10 cellular contexts compared by ENCODE assay signal in the genomic region with DNA sequence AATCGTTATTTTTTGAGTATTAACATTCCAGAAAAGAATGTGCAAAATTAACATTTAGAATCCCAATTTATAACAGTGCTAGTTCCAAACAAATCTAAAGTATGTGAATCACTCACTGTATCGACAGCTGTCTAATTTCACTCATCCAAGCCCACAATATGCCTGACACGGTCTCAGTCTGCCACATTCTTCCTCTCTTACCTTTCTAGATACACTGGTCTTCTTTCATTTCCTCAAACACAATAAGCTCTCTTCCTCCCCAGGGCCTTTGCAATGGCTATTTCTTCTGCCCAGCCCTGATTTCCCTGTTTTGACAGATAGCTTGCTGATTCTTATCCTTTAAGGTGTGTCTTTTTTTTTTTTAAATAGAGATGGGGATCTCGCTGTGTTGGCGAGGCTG. TPM values are rescaled to one million over a fixed set of nuclear protein-coding genes. Genes with fewer than 3 reads are reported as not detected.
DNase-seq lines count a peak whose midpoint lies in the region; ATAC-seq and TF ChIP-seq lines count a peak whose summit lies in the region.
"Had no signal": no experiment of that assay in that cellular context is flagged by ENCODE, and none has a peak within 500 bp of the region (broad histone marks: within the 10 kb centered on the region; RNA-seq: fewer than 3 reads in every experiment).

No MANE protein-coding gene starts in this region.

- H3K27ac ChIP-seq in adrenal gland (peak overlapping the region in 3 of 5 donors; percentile 51 to 75 (median 69)), left lung (no peak overlapping the region), ascending aorta (no peak overlapping the region)

- intact Hi-C loops in adrenal gland (cut with DNase I) = no loop called here
- intact Hi-C loops in left lung (cut with DNase I) = no loop called here
- intact Hi-C loops in ascending aorta (cut with DNase I) = no loop called here
- intact Hi-C loops in sciatic nerve (cut with DNase I) = no loop called here

- DNase-seq in GM10248 (ENCODE audit: extremely low spot score) (peak; percentile 32), adrenal gland (no peak), dermis blood vessel endothelial cell (no peak), left lung (no peak), ascending aorta (ENCODE audit: low spot score in 2 of 2) (no peak), sciatic nerve (ENCODE audit: low spot score) (no peak)
- DNase-seq: activated T-cell treated with anti-CD3 and anti-CD28 coated beads for 4 hours; effector memory CD4-positive, alpha-beta T cell had no signal

- H3K27me3 ChIP-seq in adrenal gland = no peaks in the 10 kb centered on the region
- H3K27me3 ChIP-seq in left lung = no peaks in the 10 kb centered on the region
- H3K27me3 ChIP-seq in ascending aorta = no peaks in the 10 kb centered on the region

- H3K36me3 ChIP-seq in adrenal gland (replicated peaks in 1 of 2) (peaks cover 0 to 12% of the 10 kb centered on the region in 2 donors), left lung (peaks cover 0 to 19% of the 10 kb centered on the region in 2 donors), ascending aorta (peaks cover 3 to 11% of the 10 kb centered on the region in 2 donors)

- WGBS in adrenal gland, 4 donors = 55 to 70% (median 65%) methylated on average over 5 of the region's 5 CpGs

- TF ChIP-seq POLR2A in adrenal gland (IDR thresholded peaks at IDR 0.05) = no peak

- H3K9me3 ChIP-seq in adrenal gland (replicated peaks in 1 of 3) (no peaks in the 10 kb centered on the region), left lung (no peaks in the 10 kb centered on the region), ascending aorta (no peaks in the 10 kb centered on the region)

- H3K4me3 ChIP-seq in adrenal gland (no peak overlapping the region), left lung (no peak overlapping the region), ascending aorta (no peak overlapping the region)

- POLR2A ChIA-PET in GM10248 (lab: Yijun Ruan, JAX) = no interaction called here

- peaks cover 47 to 85% of the 10 kb centered on the region in 2 donors for H3K4me1 ChIP-seq in adrenal gland (replicated peaks in 1 of 2)
- peaks cover 4 to 24% of the 10 kb centered on the region in 2 donors for H3K4me1 ChIP-seq in left lung
- peaks cover 3 to 24% of the 10 kb centered on the region in 2 donors for H3K4me1 ChIP-seq in ascending aorta

- no peak for TF ChIP-seq CTCF in GM10248 (IDR thresholded peaks at IDR 0.05; ENCODE audit: control extremely low read depth, extremely low read depth, low read depth, missing control alignments)
- TF ChIP-seq CTCF in adrenal gland (IDR thresholded peaks at IDR 0.05) = no peak
- no peak for TF ChIP-seq CTCF in left lung (IDR thresholded peaks at IDR 0.05)
- no peak for TF ChIP-seq CTCF in ascending aorta (IDR thresholded peaks at IDR 0.05)

- ATAC-seq in GM19468 (IDR thresholded peaks at IDR 0.05; ENCODE audit: extremely low read depth, unreplicated experiment) (peak; percentile 65), HG03108 (IDR thresholded peaks at IDR 0.05; ENCODE audit: unreplicated experiment) (peak; percentile 64), left lung (no peak), sciatic nerve (no peak)

- CTCF ChIA-PET in GM10248 (lab: Yijun Ruan, JAX) = interaction anchor here (0.6 to 3.0 kb wide), 5 partner anchors 10 to 536 kb away, joined by 3 to 11 read pairs (median 3); no protein-coding TSS in a partner anchor

RNA-seq across cellular contexts. Expression of a gene that starts 48.8 kb away (rescaled TPM):
- total RNA-seq in adrenal gland (100 to 1,000 TPM in 7 of 8 donors, 10 to 100 TPM in 1; 94.0 to 392 (median 187) TPM), dermis blood vessel endothelial cell (71.5 and 87.2 TPM in 2 replicates), left lung (100 to 1,000 TPM in 1 of 2 donors, 10 to 100 TPM in 1; 58.7 to 121 TPM), ascending aorta (83.9 TPM), sciatic nerve (92.1 TPM)
- polyA plus RNA-seq in adrenal gland = 100 to 1,000 TPM in 1 of 3 donors, 10 to 100 TPM in 2; 48.3 to 140 (median 52.1) TPM

Comparison
In these comparisons a context has a peak if more than half of its experiments do, and no peak if none do; other contexts are left out.
1. ATAC-seq: peak in GM19468 (single experiment) and HG03108 (single experiment); none in left lung (single experiment) and sciatic nerve (single experiment).
2. H3K27ac ChIP-seq: peak in adrenal gland (3 of 5); none in left lung (0 of 2) and ascending aorta (0 of 2).